ENCODE assay signal across 9 cellular contexts in genomic region chr7:74306737-74307469, GRCh38. TPM values are rescaled to one million over a fixed set of nuclear protein-coding genes. Genes with fewer than 3 reads are reported as not detected.
DNase-seq lines count a peak whose midpoint lies in the region; ATAC-seq and TF ChIP-seq lines count a peak whose summit lies in the region.
"Had no signal": no experiment of that assay in that cellular context is flagged by ENCODE, and none has a peak within 500 bp of the region (broad histone marks: within the 10 kb centered on the region; RNA-seq: fewer than 3 reads in every experiment).

No MANE protein-coding gene starts in this region.

- H3K4me3 ChIP-seq in DOHH2 (ENCODE audit: low read length): 0 out of 2 replicates have a peak overlapping the region, but pooled peaks have one; percentile 14
- no peak overlapping the region for H3K4me3 ChIP-seq in mucosa of descending colon
- H3K4me3 ChIP-seq in A673 (ENCODE audit: low read depth, low read length, poor library complexity, severe bottlenecking): no peak overlapping the region

- H3F3A ChIP-seq in DOHH2 (ENCODE audit: control insufficient read depth, insufficient read depth): peaks cover 13% of the 10 kb centered on the region

- no peaks in the 10 kb centered on the region for H3K27me3 ChIP-seq in DOHH2 (ENCODE audit: control insufficient read depth, low read length)
- H3K27me3 ChIP-seq in A673 (replicated peaks; ENCODE audit: insufficient read depth, low read depth, low read length, poor library complexity): no peaks in the 10 kb centered on the region

- peaks cover 59% of the 10 kb centered on the region for H3K4me1 ChIP-seq in DOHH2 (ENCODE audit: control insufficient read depth, low read length)
- peaks cover 11% of the 10 kb centered on the region for H3K4me1 ChIP-seq in mucosa of descending colon (ENCODE audit: low read depth)
- H3K4me1 ChIP-seq in A673 (ENCODE audit: insufficient read depth, low read length, poor library complexity, severe bottlenecking): peaks cover 8% of the 10 kb centered on the region

- H3K79me2 ChIP-seq in DOHH2 (ENCODE audit: control insufficient read depth, low read length): peaks cover 29% of the 10 kb centered on the region

- no peaks in the 10 kb centered on the region for H3K9me2 ChIP-seq in DOHH2 (replicated peaks; ENCODE audit: control insufficient read depth, low read length)

- no peak overlapping the region for H3K27ac ChIP-seq in DOHH2 (ENCODE audit: low read depth, low read length)
- H3K27ac ChIP-seq in cingulate gyrus (ENCODE audit: low read depth, low read length): peak overlapping the region; percentile 79
- no peak overlapping the region for H3K27ac ChIP-seq in A673 (ENCODE audit: low read depth, low read length, poor library complexity, severe bottlenecking)
- H3K27ac ChIP-seq: parathyroid adenoma had no signal

- intact Hi-C loops in mucosa of descending colon (cut with DNase I, micrococcal nuclease) (no loop called here), A673 (cut with micrococcal nuclease; ENCODE audit: unreplicated experiment) (no loop called here)

- DNase-seq in NCI-H226: peak; percentile 47
- peak in 1 of 3 donors; percentile 42 for DNase-seq in mucosa of descending colon
- no peak for DNase-seq in RPMI8226
- DNase-seq in A673 (ENCODE audit: low spot score): no peak

- no peak for TF ChIP-seq CTCF in DOHH2 (IDR thresholded peaks at IDR 0.05; ENCODE audit: low read depth, low read length, poor library complexity, severe bottlenecking)
- TF ChIP-seq CTCF in mucosa of descending colon (IDR thresholded peaks at IDR 0.05): no peak
- TF ChIP-seq CTCF in A673 (conservative IDR thresholded peaks at IDR 0.05; ENCODE audit: low read depth, low read length): no peak

- peaks cover 5% of the 10 kb centered on the region for H4K20me1 ChIP-seq in DOHH2 (ENCODE audit: control insufficient read depth, insufficient read depth, low read depth, low read length)

- POLR2A ChIA-PET in A673 (lab: Charles Lee; ENCODE audit: low non-redundant PET): no interaction called here

- peaks cover 6% of the 10 kb centered on the region; the same call in 1 of the 2 replicates for H3K9me3 ChIP-seq in DOHH2 (ENCODE audit: control insufficient read depth, insufficient read depth, low read length)
- no peaks in the 10 kb centered on the region for H3K9me3 ChIP-seq in mucosa of descending colon
- H3K9me3 ChIP-seq in A673 (ENCODE audit: low read depth, low read length, poor library complexity, severe bottlenecking): no peaks in the 10 kb centered on the region

- H3K4me2 ChIP-seq in DOHH2 (ENCODE audit: low read length): peak overlapping the region; percentile 45

- ATAC-seq in mucosa of descending colon: peak; percentile 27
- no peak for ATAC-seq in GM18517 (IDR thresholded peaks at IDR 0.05; ENCODE audit: unreplicated experiment)
- no peak for ATAC-seq in GM21619 (IDR thresholded peaks at IDR 0.05; ENCODE audit: unreplicated experiment)

- H3K36me3 ChIP-seq in DOHH2 (ENCODE audit: control insufficient read depth, low read length): no peaks in the 10 kb centered on the region
- H3K36me3 ChIP-seq in mucosa of descending colon (ENCODE audit: low read depth): no peaks in the 10 kb centered on the region
- no peaks in the 10 kb centered on the region for H3K36me3 ChIP-seq in A673 (ENCODE audit: insufficient read depth, low read length, poor library complexity, severe bottlenecking)

- CTCF ChIA-PET in A673 (lab: Charles Lee): no interaction called here

- BruUV-seq in A673 (replicated peaks; lab: Mats Ljungman, UMichigan): no TSS peak

RNA-seq across cellular contexts. Expression of gene CLIP2, which starts 17.7 kb away (rescaled TPM):
- total RNA-seq in mucosa of descending colon (10 to 100 TPM; 57.6 to 77.7 (median 67.1) TPM), A673 (2021) (28.9 and 33.3 TPM in 2 replicates)

RNA-seq across cellular contexts. Expression of gene RFC2, which starts 52.7 kb away (rescaled TPM):
- total RNA-seq in mucosa of descending colon: 10 to 100 TPM; 14.8 to 23.7 (median 15.9) TPM
- total RNA-seq in A673 (2021): 113 and 125 TPM in 2 replicates
